20 cellular contexts compared by ENCODE assay signal in the genomic region with DNA sequence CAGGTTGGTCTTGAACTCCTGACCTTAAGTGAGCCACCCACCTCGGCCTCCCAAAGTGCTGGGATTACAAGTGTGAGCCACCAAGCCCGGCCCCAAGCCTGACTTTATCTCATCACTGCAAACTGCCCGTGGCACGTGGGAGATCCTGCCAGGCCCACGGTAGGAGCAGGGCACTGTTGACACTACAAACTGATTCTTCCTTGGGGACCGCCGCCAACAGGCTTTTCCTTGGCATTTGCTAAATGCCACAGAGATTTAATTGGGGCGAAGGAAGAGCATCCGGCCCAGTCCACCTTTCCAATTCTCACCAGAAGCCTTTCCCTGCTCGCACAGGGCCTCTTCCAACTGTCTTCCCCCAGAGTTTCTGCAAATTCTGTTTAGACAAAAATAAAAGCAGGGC. TPM values are rescaled to one million over a fixed set of nuclear protein-coding genes. Genes with fewer than 3 reads are reported as not detected.
A peak's percentile ranks its signal among the peaks of the same experiment; 100 is the strongest.
DNase-seq lines count a peak whose midpoint lies in the region; ATAC-seq, FAIRE-seq and TF ChIP-seq lines count a peak whose summit lies in the region.
"Had no signal": no experiment of that assay in that cellular context is flagged by ENCODE, and none has a peak within 500 bp of the region (broad histone marks: within the 10 kb centered on the region; RNA-seq: fewer than 3 reads in every experiment).

No MANE protein-coding gene starts in this region.

- peak overlapping the region; percentile 11 for H3K27ac ChIP-seq in HepG2 (ENCODE audit: extremely low read length, insufficient read depth, low read length)
- no peak overlapping the region for H3K27ac ChIP-seq in right lobe of liver
- peak overlapping the region in 54 of 59 donors; percentile 7 to 95 (median 86) for H3K27ac ChIP-seq in dorsolateral prefrontal cortex
- peak overlapping the region; percentile 5 for H3K27ac ChIP-seq in small intestine (ENCODE audit: low read depth in 1 of 2, low read length in 1 of 2)
- H3K27ac ChIP-seq in Peyer's patch = peak overlapping the region in 2 of 4 donors; percentile 58 to 69
- H3K27ac ChIP-seq: 22Rv1, HL-60, SJCRH30 had no signal

- TF ChIP-seq RAD21 in HepG2 (CRISPR knock-in tag; IDR thresholded peaks at IDR 0.05) = no peak

- TF ChIP-seq POLR2A in HepG2 (IDR thresholded peaks at IDR 0.05; ENCODE audit: insufficient read depth in 1 of 2, low read depth in 2 of 2, low read length in 2 of 2) = no peak
- no peak for TF ChIP-seq POLR2A in right lobe of liver (IDR thresholded peaks at IDR 0.05)
- TF ChIP-seq POLR2A in Peyer's patch (IDR thresholded peaks at IDR 0.05) = no peak

- H3K4me3 ChIP-seq in HepG2 (replicated peaks in 1 of 3; ENCODE audit: insufficient read depth in 1 of 3, low read depth in 2 of 3, low read length in 3 of 3) (no peak overlapping the region), right lobe of liver (no peak overlapping the region), dorsolateral prefrontal cortex (no peak overlapping the region), small intestine (ENCODE audit: low read depth in 1 of 2, low read length in 2 of 2) (no peak overlapping the region), H7 (ENCODE audit: insufficient read depth, low read depth, low read length) (no peak overlapping the region), Peyer's patch (no peak overlapping the region)
- H3K4me3 ChIP-seq: GM12878, K562, SJCRH30 had no signal

- FAIRE-seq in HepG2 (lab: Jason Lieb, UNC) (no peak), small intestine (lab: Jason Lieb, UNC) (no peak)
- FAIRE-seq: K562 had no signal

- no TSS peak for BruUV-seq in HepG2 (replicated peaks; lab: Mats Ljungman, UMichigan)

- no peak for TF ChIP-seq CTCF in HepG2 (CRISPR knock-in tag; IDR thresholded peaks at IDR 0.05)
- no peak for TF ChIP-seq CTCF in right lobe of liver (IDR thresholded peaks at IDR 0.05)
- no peak for TF ChIP-seq CTCF in dorsolateral prefrontal cortex (IDR thresholded peaks at IDR 0.05 in 54 of 56, conservative IDR thresholded peaks at IDR 0.05 in 2 of 56; ENCODE audit: low read depth in 1 of 56, partially characterized antibody in 56 of 56)
- no peak for TF ChIP-seq CTCF in Peyer's patch (IDR thresholded peaks at IDR 0.05)

- ATAC-seq in HepG2 (no peak), right lobe of liver (no peak)
- ATAC-seq: K562 had no signal

- WGBS in HepG2 (ENCODE audit: low lambda C conversion rate) = 94% methylated on average over 9 of the region's 10 CpGs
- 100% methylated on average over 2 of the region's 10 CpGs for WGBS in right lobe of liver (ENCODE audit: insufficient coverage, low coverage, low lambda C conversion rate, missing lambda C conversion rate)
- WGBS in small intestine, 3 donors = 59 to 76% (median 74%) methylated on average over 10 of the region's 10 CpGs

- peaks cover 62% of the 10 kb centered on the region for H3K4me1 ChIP-seq in HepG2 (ENCODE audit: insufficient read depth, low read length)
- peaks cover 0 to 21% (median 7%) of the 10 kb centered on the region in 4 donors for H3K4me1 ChIP-seq in right lobe of liver
- H3K4me1 ChIP-seq in small intestine (ENCODE audit: control insufficient read depth in 2 of 2, insufficient read depth in 1 of 2, low read depth in 1 of 2, low read length in 1 of 2) = no peaks in the 10 kb centered on the region
- peaks cover 0 to 15% (median 0%) of the 10 kb centered on the region in 4 donors for H3K4me1 ChIP-seq in Peyer's patch
- H3K4me1 ChIP-seq: SJCRH30 had no signal

- no peak overlapping the region for H3K9ac ChIP-seq in HepG2 (ENCODE audit: insufficient read depth, low read depth, low read length)

- intact Hi-C loops in HepG2 (cut with micrococcal nuclease; ENCODE audit: unreplicated experiment) (no loop called here), right lobe of liver (cut with DNase I) (no loop called here), dorsolateral prefrontal cortex (cut with DNase I) (no loop called here)

- H3K36me3 ChIP-seq in HepG2 (replicated peaks in 1 of 2; ENCODE audit: control insufficient read depth in 1 of 2, insufficient read depth in 2 of 2, low read length in 2 of 2) = 0 out of 5 replicates have a peak, but pooled peaks cover 0 to 2% of the 10 kb centered on the region in 2 experiments
- H3K36me3 ChIP-seq in right lobe of liver = no peaks in the 10 kb centered on the region
- H3K36me3 ChIP-seq in small intestine (ENCODE audit: control insufficient read depth in 2 of 2, insufficient read depth in 2 of 2, low read length in 2 of 2) = no peaks in the 10 kb centered on the region
- no peaks in the 10 kb centered on the region for H3K36me3 ChIP-seq in H7 (replicated peaks; ENCODE audit: control insufficient read depth, insufficient read depth, low read length)
- H3K36me3 ChIP-seq in Peyer's patch = no peaks in the 10 kb centered on the region
- H3K36me3 ChIP-seq: SJCRH30 had no signal

- H3K27me3 ChIP-seq in HepG2 (ENCODE audit: control insufficient read depth in 1 of 2, insufficient read depth in 2 of 2, low read length in 2 of 2) (no peaks in the 10 kb centered on the region), right lobe of liver (no peaks in the 10 kb centered on the region), dorsolateral prefrontal cortex (no peaks in the 10 kb centered on the region), small intestine (ENCODE audit: control insufficient read depth in 2 of 2, insufficient read depth in 2 of 2, low read length in 2 of 2) (no peaks in the 10 kb centered on the region), H7 (ENCODE audit: control insufficient read depth, insufficient read depth, low read length) (no peaks in the 10 kb centered on the region), Peyer's patch (no peaks in the 10 kb centered on the region)

- H2AFZ ChIP-seq in HepG2 (ENCODE audit: low read length) = no peak overlapping the region

- H4K20me1 ChIP-seq in HepG2 (ENCODE audit: insufficient read depth, low read length) = no peaks in the 10 kb centered on the region

- POLR2A ChIA-PET in HepG2 (lab: Yijun Ruan, JAX) = interaction anchor here (1.3 kb wide), 1 partner anchor 10 kb away, joined by 5 read pairs; no protein-coding TSS in a partner anchor

- in situ Hi-C loops in HepG2 (cut with HindIII; ENCODE audit: extremely low pct_ligation_motif_present, low pct_unique_long_range_greater_than_20kb) = loop anchor here (10.0 kb wide), 1 partner anchor 52 kb away; no protein-coding TSS in a partner anchor

- no peak overlapping the region for H3K4me2 ChIP-seq in HepG2 (ENCODE audit: low read depth, low read length)

- H3K79me2 ChIP-seq in HepG2 (ENCODE audit: insufficient read depth, low read length) = peaks cover 17% of the 10 kb centered on the region

- CTCF ChIA-PET in HepG2 (lab: Yijun Ruan, JAX; ENCODE audit: low intra/inter-chr PET ratio, low total read pairs) = no interaction called here

- DNase-seq in HepG2 (ENCODE audit: low spot score) (no peak), right lobe of liver (no peak), dorsolateral prefrontal cortex (peak in 1 of 10 donors; percentile 78), small intestine (no peak), NCI-H1694 (lab: John Stamatoyannopoulos, UW) (no peak), H7 (no peak), Peyer's patch (no peak), superior temporal gyrus (ENCODE audit: extremely low spot score) (no peak)
- DNase-seq: CD8-positive, alpha-beta memory T cell; DND-41; GDM1; MV-4-11; NCI-H1417; NCI-H2029 treated with DMSO at 0.1 percent for 48 hours; NCI-H748 treated with DMSO at 0.1 percent for 48 hours; SJCRH30 had no signal

- TF ChIP-seq EP300 in HepG2 (IDR thresholded peaks at IDR 0.05; ENCODE audit: low read depth in 2 of 2, low read length in 2 of 2) (no peak), HepG2 (CRISPR knock-in tag; IDR thresholded peaks at IDR 0.05; ENCODE audit: borderline replicate concordance) (no peak)

- H3K9me3 ChIP-seq in HepG2 (ENCODE audit: low read length) (no peaks in the 10 kb centered on the region), right lobe of liver (no peaks in the 10 kb centered on the region), small intestine (ENCODE audit: control insufficient read depth, low read depth) (no peaks in the 10 kb centered on the region), Peyer's patch (no peaks in the 10 kb centered on the region)
- H3K9me3 ChIP-seq: SJCRH30 had no signal

RNA-seq across cellular contexts. Expression of gene ATP9A, which starts 11.0 kb away (rescaled TPM):
- total RNA-seq in HepG2 (2016; rRNA removed; fragmentation: Illumina TruSeq; extraction: Trizol) (11.0 and 11.8 TPM in 2 replicates), right lobe of liver (10 to 100 TPM; 10.5 to 17.4 (median 13.0) TPM), dorsolateral prefrontal cortex (100 to 1,000 TPM; 142 to 325 (median 243) TPM), Peyer's patch (10 to 100 TPM; 27.2 to 73.1 (median 48.7) TPM)
- total RNA-seq in HepG2 (2016; cell fraction: cytosol; rRNA removed; fragmentation: Illumina TruSeq; extraction: Trizol; ENCODE audit: low read depth) = 2.4 and 3.0 TPM in 2 replicates
- 10.1 and 11.8 TPM in 2 replicates for total RNA-seq in HepG2 (2016; cell fraction: insoluble cytoplasmic fraction; rRNA removed; fragmentation: Illumina TruSeq; extraction: Trizol)
- total RNA-seq in HepG2 (2016; cell fraction: membrane; rRNA removed; fragmentation: Illumina TruSeq; extraction: Trizol) = 5.1 and 5.8 TPM in 2 replicates
- total RNA-seq in HepG2 (2016; cell fraction: nucleus; rRNA removed; fragmentation: Illumina TruSeq; extraction: Trizol) = 13.2 and 14.5 TPM in 2 replicates
- polyA plus RNA-seq in HepG2 (2011; rRNA removed) (18.5 and 19.2 TPM in 2 replicates), small intestine (10 to 100 TPM in 1 of 3 donors, 1 to 10 TPM in 2; 4.1 to 15.3 (median 5.6) TPM)
- 13.2 and 14.1 TPM in 2 replicates for polyA plus RNA-seq in HepG2 (2011; cell fraction: cytosol; rRNA removed)
- 31.8 and 35.3 TPM in 2 replicates for polyA plus RNA-seq in HepG2 (2011; cell fraction: nucleus; rRNA removed)
- polyA plus RNA-seq in HepG2 (2012) = 23.4 and 25.1 TPM in 2 replicates
- polyA plus RNA-seq in HepG2 (2016; cell fraction: cytosol; fragmentation: Illumina TruSeq; extraction: Trizol; ENCODE audit: low read depth) = 0.52 and 0.55 TPM in 2 replicates
- polyA plus RNA-seq in HepG2 (2016; cell fraction: insoluble cytoplasmic fraction; fragmentation: Illumina TruSeq; extraction: Trizol; ENCODE audit: low read depth) = 6.8 and 7.8 TPM in 2 replicates
- 2.0 and 2.2 TPM in 2 replicates for polyA plus RNA-seq in HepG2 (2016; cell fraction: membrane; fragmentation: Illumina TruSeq; extraction: Trizol; ENCODE audit: low read depth)
- polyA plus RNA-seq in HepG2 (2016; cell fraction: nucleus; fragmentation: Illumina TruSeq; extraction: Trizol; ENCODE audit: insufficient read depth, low read depth) = 14.8 and 15.7 TPM in 2 replicates
- 30.7 and 75.7 TPM in 2 replicates for polyA minus RNA-seq in HepG2 (2011; rRNA and poly(A)+ RNA removed; ENCODE audit: low replicate concordance)
- 25.1 and 28.6 TPM in 2 replicates for polyA minus RNA-seq in HepG2 (2011; cell fraction: cytosol; rRNA and poly(A)+ RNA removed)
- polyA minus RNA-seq in HepG2 (2011; cell fraction: nucleus; rRNA and poly(A)+ RNA removed) = 37.2 and 39.9 TPM in 2 replicates
- 1.6 and 2.1 TPM in 2 replicates for total RNA-seq in H7 (2014; rRNA removed; shearing (Covaris generic))

RNA-seq across cellular contexts. Expression of gene SALL4, which starts 45.1 kb away (rescaled TPM):
- total RNA-seq in HepG2 (2016; rRNA removed; fragmentation: Illumina TruSeq; extraction: Trizol) (0.17 and 0.33 TPM in 2 replicates), right lobe of liver (under 1 TPM; 0.24 to 0.63 (median 0.40) TPM), dorsolateral prefrontal cortex (1 to 10 TPM in 11 of 120 experiments, under 1 TPM in 86, not detected in 23; 0.07 to 1.8 (median 0.35) TPM), Peyer's patch (10 to 100 TPM in 1 of 4 donors, 1 to 10 TPM in 1, not detected in 2; 1.7 to 13.2 TPM)
- total RNA-seq in HepG2 (2016; cell fraction: cytosol; rRNA removed; fragmentation: Illumina TruSeq; extraction: Trizol; ENCODE audit: low read depth) = 0.09 and 0.10 TPM in 2 replicates
- total RNA-seq in HepG2 (2016; cell fraction: insoluble cytoplasmic fraction; rRNA removed; fragmentation: Illumina TruSeq; extraction: Trizol) = 0.24 and 0.26 TPM in 2 replicates
- 0.24 and 0.25 TPM in 2 replicates for total RNA-seq in HepG2 (2016; cell fraction: membrane; rRNA removed; fragmentation: Illumina TruSeq; extraction: Trizol)
- total RNA-seq in HepG2 (2016; cell fraction: nucleus; rRNA removed; fragmentation: Illumina TruSeq; extraction: Trizol) = 0.34 and 0.47 TPM in 2 replicates
- polyA plus RNA-seq in HepG2 (2011; rRNA removed) (1.5 and 1.8 TPM in 2 replicates), small intestine (under 1 TPM in 1 of 3 donors, not detected in 2; 0.06 TPM)
- 0.56 and 0.67 TPM in 2 replicates for polyA plus RNA-seq in HepG2 (2011; cell fraction: cytosol; rRNA removed)
- 5.4 and 6.2 TPM in 2 replicates for polyA plus RNA-seq in HepG2 (2011; cell fraction: nucleus; rRNA removed)
- 2.7 and 4.4 TPM in 2 replicates for polyA plus RNA-seq in HepG2 (2012)
- not detected in 2 replicates for polyA plus RNA-seq in HepG2 (2016; cell fraction: cytosol; fragmentation: Illumina TruSeq; extraction: Trizol; ENCODE audit: low read depth)
- 0.13 and 0.20 TPM in 2 replicates for polyA plus RNA-seq in HepG2 (2016; cell fraction: insoluble cytoplasmic fraction; fragmentation: Illumina TruSeq; extraction: Trizol; ENCODE audit: low read depth)
- polyA plus RNA-seq in HepG2 (2016; cell fraction: membrane; fragmentation: Illumina TruSeq; extraction: Trizol; ENCODE audit: low read depth) = 0.05 and 0.10 TPM in 2 replicates
- polyA plus RNA-seq in HepG2 (2016; cell fraction: nucleus; fragmentation: Illumina TruSeq; extraction: Trizol; ENCODE audit: insufficient read depth, low read depth) = 2.4 and 4.2 TPM in 2 replicates
- polyA minus RNA-seq in HepG2 (2011; rRNA and poly(A)+ RNA removed; ENCODE audit: low replicate concordance) = 1.5 and 6.5 TPM in 2 replicates
- 1.4 and 1.5 TPM in 2 replicates for polyA minus RNA-seq in HepG2 (2011; cell fraction: cytosol; rRNA and poly(A)+ RNA removed)
- 2.0 and 2.1 TPM in 2 replicates for polyA minus RNA-seq in HepG2 (2011; cell fraction: nucleus; rRNA and poly(A)+ RNA removed)
- 127 and 134 TPM in 2 replicates for total RNA-seq in H7 (2014; rRNA removed; shearing (Covaris generic))
- total RNA-seq: SJCRH30 had no signal
- polyA plus RNA-seq: CD8-positive, alpha-beta memory T cell had no signal

Comparison
In these comparisons a context has a peak if more than half of its experiments do, and no peak if none do; other contexts are left out.
1. H3K27ac ChIP-seq: peak in HepG2 (single experiment), dorsolateral prefrontal cortex (54 of 59) and small intestine (2 of 2); none in right lobe of liver (0 of 3).